ENCODE assay signal across 15 cellular contexts in the genomic region with DNA sequence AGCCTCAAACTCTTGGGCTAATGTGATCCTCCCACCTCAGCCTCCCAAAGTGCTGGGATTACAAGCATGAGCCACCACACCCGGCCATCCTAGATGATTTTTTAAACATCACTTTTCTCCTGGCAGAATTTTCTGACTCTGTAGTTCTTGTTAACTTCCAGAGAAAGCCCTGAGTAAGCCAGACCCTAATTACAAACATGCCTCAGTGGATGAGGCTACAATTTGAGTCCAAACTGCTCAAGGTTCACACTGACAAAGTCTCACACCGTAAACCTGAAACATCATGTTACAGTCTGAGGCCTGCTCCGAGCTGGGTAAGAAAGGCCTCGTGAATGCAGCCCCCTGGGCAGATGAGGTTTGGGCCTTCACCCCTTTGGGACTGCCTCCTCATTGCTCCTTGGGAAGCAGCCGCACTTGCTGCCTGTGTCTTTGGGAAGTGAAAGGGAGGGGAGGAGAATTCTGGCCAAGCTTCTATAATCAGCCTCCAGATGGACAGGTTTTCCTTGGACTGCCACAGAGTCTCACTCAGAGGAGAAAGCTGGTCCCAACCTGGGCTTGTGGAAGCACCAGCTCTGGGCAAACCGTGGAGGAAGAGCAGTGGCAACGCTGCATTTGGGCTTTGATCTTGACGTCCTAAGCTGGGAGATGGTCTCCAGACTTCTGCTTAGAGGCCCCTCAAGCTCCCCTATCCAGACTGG. TPM values are rescaled to one million over a fixed set of nuclear protein-coding genes. Genes with fewer than 3 reads are reported as not detected.
"Had no signal": no experiment of that assay in that cellular context is flagged by ENCODE, and none has a peak within 500 bp of the region (broad histone marks: within the 10 kb centered on the region; RNA-seq: fewer than 3 reads in every experiment).

No MANE protein-coding gene starts in this region.

- H3K4me1 ChIP-seq: colonic mucosa, left ventricle myocardium inferior, tibial artery, upper lobe of right lung had no signal

- H3K27me3 ChIP-seq: colonic mucosa, esophagus squamous epithelium, right atrium auricular region, upper lobe of right lung had no signal

- H3K4me3 ChIP-seq: colonic mucosa, esophagus squamous epithelium, left ventricle myocardium inferior, lung, mucosa of descending colon, right atrium auricular region, tibial artery, upper lobe of right lung had no signal

- H3K9me3 ChIP-seq: colonic mucosa, esophagus squamous epithelium, left ventricle myocardium inferior, mucosa of descending colon, right atrium auricular region, tibial artery, upper lobe of right lung had no signal

- H3K36me3 ChIP-seq: colonic mucosa, left ventricle myocardium inferior, right atrium auricular region, tibial artery, upper lobe of right lung had no signal

- H3K27ac ChIP-seq: colonic mucosa, esophagus squamous epithelium, left ventricle myocardium inferior, right atrium auricular region, tibial artery, upper lobe of right lung had no signal

- DNase-seq: colonic mucosa; esophagus squamous epithelium; head of caudate nucleus; islet precursor cell; left ventricle myocardium inferior; mucosa of descending colon; naive thymus-derived CD8-positive, alpha-beta T cell; small intestine; stimulated activated CD4-positive, alpha-beta T cell treated with anti-CD3 and anti-CD28 coated beads, Interleukin-12 subunit alpha, Interleukin-12 subunit beta, amount 100 ng/mL, for 4 hours; stimulated activated CD4-positive, alpha-beta T cell treated with anti-CD3 and anti-CD28 coated beads, Interleukin-2, amount 100 ng/mL, for 48 hours; stimulated activated naive CD8-positive, alpha-beta T cell treated with anti-CD3 and anti-CD28 coated beads, Interleukin-15, Interleukin-2, amounts not matched to agents 100 U/mL and 50 U/mL, for 24 hours; tibial artery; upper lobe of right lung had no signal

RNA-seq across cellular contexts. Expression of gene CA12, which starts 46.0 kb away (rescaled TPM):
- total RNA-seq: naive thymus-derived CD8-positive, alpha-beta T cell had no signal
- polyA plus RNA-seq: naive thymus-derived CD8-positive, alpha-beta T cell had no signal
